Comparison of ENCODE assay signal across 1 cellular context in genomic region chr6:145267076-145267867, GRCh38.
A peak's percentile ranks its signal among the peaks of the same experiment; 100 is the strongest.
TF ChIP-seq lines count a peak whose summit lies in the region.

No MANE protein-coding gene starts in this region.

TF ChIP-seq in HepG2, 621 proteins besides CTCF, POLR2A, EP300 and RAD21 (continued from another document and continues in another):
- TF ChIP-seq, protein P1, sequence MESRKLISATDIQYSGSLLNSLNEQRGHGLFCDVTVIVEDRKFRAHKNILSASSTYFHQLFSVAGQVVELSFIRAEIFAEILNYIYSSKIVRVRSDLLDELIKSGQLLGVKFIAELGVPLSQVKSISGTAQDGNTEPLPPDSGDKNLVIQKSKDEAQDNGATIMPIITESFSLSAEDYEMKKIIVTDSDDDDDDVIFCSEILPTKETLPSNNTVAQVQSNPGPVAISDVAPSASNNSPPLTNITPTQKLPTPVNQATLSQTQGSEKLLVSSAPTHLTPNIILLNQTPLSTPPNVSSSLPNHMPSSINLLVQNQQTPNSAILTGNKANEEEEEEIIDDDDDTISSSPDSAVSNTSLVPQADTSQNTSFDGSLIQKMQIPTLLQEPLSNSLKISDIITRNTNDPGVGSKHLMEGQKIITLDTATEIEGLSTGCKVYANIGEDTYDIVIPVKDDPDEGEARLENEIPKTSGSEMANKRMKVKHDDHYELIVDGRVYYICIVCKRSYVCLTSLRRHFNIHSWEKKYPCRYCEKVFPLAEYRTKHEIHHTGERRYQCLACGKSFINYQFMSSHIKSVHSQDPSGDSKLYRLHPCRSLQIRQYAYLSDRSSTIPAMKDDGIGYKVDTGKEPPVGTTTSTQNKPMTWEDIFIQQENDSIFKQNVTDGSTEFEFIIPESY (CRISPR knock-in tag; IDR thresholded peaks at IDR 0.05): peak; percentile 83
- TF ChIP-seq PCBP2 (optimal IDR thresholded peaks at IDR 0.05; ENCODE audit: low read depth, low read length, poor library complexity, severe bottlenecking) (no peak), SMYD3 (CRISPR knock-in tag; IDR thresholded peaks at IDR 0.05) (peak; percentile 66; the same call in 1 of the 2 replicates), ETV6 (CRISPR knock-in tag; conservative IDR thresholded peaks at IDR 0.05) (0 out of 2 replicates have a peak, but pooled peaks have one; percentile 42), SAP130 (CRISPR knock-in tag; IDR thresholded peaks at IDR 0.05; ENCODE audit: low read depth) (peak; percentile 91), GATAD2A (CRISPR knock-in tag; IDR thresholded peaks at IDR 0.05) (peak; percentile 99), ZBTB21 (CRISPR knock-in tag; IDR thresholded peaks at IDR 0.05) (peak; percentile 61; the same call in 1 of the 2 replicates), NFATC3 (CRISPR knock-in tag; IDR thresholded peaks at IDR 0.05) (no peak), CC2D1A (CRISPR knock-in tag; IDR thresholded peaks at IDR 0.05) (no peak), HOXD1 (CRISPR knock-in tag; IDR thresholded peaks at IDR 0.05) (peak; percentile 95), CREM (IDR thresholded peaks at IDR 0.05) (peak; percentile 97), CREM (CRISPR knock-in tag; IDR thresholded peaks at IDR 0.05) (no peak), CEBPG (CRISPR knock-in tag; IDR thresholded peaks at IDR 0.05) (peak; percentile 87), TARDBP (CRISPR knock-in tag; IDR thresholded peaks at IDR 0.05) (peak; percentile 96; the same call in 1 of the 2 replicates), FOXA1 (IDR thresholded peaks at IDR 0.05) (peak; percentile 98), FOXA1 (CRISPR knock-in tag; IDR thresholded peaks at IDR 0.05) (peak; percentile 99), RFXAP (CRISPR knock-in tag; IDR thresholded peaks at IDR 0.05; ENCODE audit: borderline replicate concordance) (peak; percentile 92), RCOR2 (CRISPR knock-in tag; IDR thresholded peaks at IDR 0.05) (peak; percentile 97), SRF (IDR thresholded peaks at IDR 0.05; ENCODE audit: low read depth, low read length) (peak; percentile 80), EEA1 (CRISPR knock-in tag; IDR thresholded peaks at IDR 0.05; ENCODE audit: borderline replicate concordance) (no peak), ZNF557 (CRISPR knock-in tag; IDR thresholded peaks at IDR 0.05) (peak; percentile 91), ZNF644 (CRISPR knock-in tag; IDR thresholded peaks at IDR 0.05; ENCODE audit: low read depth) (peak; percentile 86), ZNF616 (CRISPR knock-in tag; IDR thresholded peaks at IDR 0.05; ENCODE audit: low read depth) (no peak), AKNA (CRISPR knock-in tag; IDR thresholded peaks at IDR 0.05; ENCODE audit: borderline replicate concordance) (peak; percentile 77; the same call in 1 of the 2 replicates), RXRB (CRISPR knock-in tag; IDR thresholded peaks at IDR 0.05; ENCODE audit: borderline replicate concordance) (peak; percentile 100), SOX13 (IDR thresholded peaks at IDR 0.05) (peak; percentile 99), SOX13 (CRISPR knock-in tag; conservative IDR thresholded peaks at IDR 0.05 in 1 of 2, IDR thresholded peaks at IDR 0.05 in 1 of 2) (peak in 1 of 2 experiments; percentile 98; a peak in 2 of 4 replicates), TCF7 (IDR thresholded peaks at IDR 0.05; ENCODE audit: low read depth) (peak; percentile 97), NCOA1 (CRISPR knock-in tag; IDR thresholded peaks at IDR 0.05) (peak; percentile 98), ZNF414 (CRISPR knock-in tag; IDR thresholded peaks at IDR 0.05) (peak; percentile 88), ZNF768 (CRISPR knock-in tag; IDR thresholded peaks at IDR 0.05) (peak; percentile 99), NCOA2 (CRISPR knock-in tag; IDR thresholded peaks at IDR 0.05) (peak; percentile 100), MTF2 (CRISPR knock-in tag; IDR thresholded peaks at IDR 0.05; ENCODE audit: borderline replicate concordance) (no peak), ZNF564 (CRISPR knock-in tag; IDR thresholded peaks at IDR 0.05) (peak; percentile 73), GATA4 (IDR thresholded peaks at IDR 0.05; ENCODE audit: borderline replicate concordance, low read depth) (peak; percentile 99), GLI4 (CRISPR knock-in tag; IDR thresholded peaks at IDR 0.05; ENCODE audit: borderline replicate concordance) (no peak), ZNF350 (CRISPR knock-in tag; IDR thresholded peaks at IDR 0.05; ENCODE audit: borderline replicate concordance, low read depth) (peak; percentile 94), KAT8 (CRISPR knock-in tag; IDR thresholded peaks at IDR 0.05) (peak; percentile 91)
- TF ChIP-seq, protein P2, sequence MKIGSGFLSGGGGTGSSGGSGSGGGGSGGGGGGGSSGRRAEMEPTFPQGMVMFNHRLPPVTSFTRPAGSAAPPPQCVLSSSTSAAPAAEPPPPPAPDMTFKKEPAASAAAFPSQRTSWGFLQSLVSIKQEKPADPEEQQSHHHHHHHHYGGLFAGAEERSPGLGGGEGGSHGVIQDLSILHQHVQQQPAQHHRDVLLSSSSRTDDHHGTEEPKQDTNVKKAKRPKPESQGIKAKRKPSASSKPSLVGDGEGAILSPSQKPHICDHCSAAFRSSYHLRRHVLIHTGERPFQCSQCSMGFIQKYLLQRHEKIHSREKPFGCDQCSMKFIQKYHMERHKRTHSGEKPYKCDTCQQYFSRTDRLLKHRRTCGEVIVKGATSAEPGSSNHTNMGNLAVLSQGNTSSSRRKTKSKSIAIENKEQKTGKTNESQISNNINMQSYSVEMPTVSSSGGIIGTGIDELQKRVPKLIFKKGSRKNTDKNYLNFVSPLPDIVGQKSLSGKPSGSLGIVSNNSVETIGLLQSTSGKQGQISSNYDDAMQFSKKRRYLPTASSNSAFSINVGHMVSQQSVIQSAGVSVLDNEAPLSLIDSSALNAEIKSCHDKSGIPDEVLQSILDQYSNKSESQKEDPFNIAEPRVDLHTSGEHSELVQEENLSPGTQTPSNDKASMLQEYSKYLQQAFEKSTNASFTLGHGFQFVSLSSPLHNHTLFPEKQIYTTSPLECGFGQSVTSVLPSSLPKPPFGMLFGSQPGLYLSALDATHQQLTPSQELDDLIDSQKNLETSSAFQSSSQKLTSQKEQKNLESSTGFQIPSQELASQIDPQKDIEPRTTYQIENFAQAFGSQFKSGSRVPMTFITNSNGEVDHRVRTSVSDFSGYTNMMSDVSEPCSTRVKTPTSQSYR (CRISPR knock-in tag; IDR thresholded peaks at IDR 0.05; ENCODE audit: borderline replicate concordance): peak; percentile 70; the same call in 1 of the 2 replicates
- TF ChIP-seq, protein P3, sequence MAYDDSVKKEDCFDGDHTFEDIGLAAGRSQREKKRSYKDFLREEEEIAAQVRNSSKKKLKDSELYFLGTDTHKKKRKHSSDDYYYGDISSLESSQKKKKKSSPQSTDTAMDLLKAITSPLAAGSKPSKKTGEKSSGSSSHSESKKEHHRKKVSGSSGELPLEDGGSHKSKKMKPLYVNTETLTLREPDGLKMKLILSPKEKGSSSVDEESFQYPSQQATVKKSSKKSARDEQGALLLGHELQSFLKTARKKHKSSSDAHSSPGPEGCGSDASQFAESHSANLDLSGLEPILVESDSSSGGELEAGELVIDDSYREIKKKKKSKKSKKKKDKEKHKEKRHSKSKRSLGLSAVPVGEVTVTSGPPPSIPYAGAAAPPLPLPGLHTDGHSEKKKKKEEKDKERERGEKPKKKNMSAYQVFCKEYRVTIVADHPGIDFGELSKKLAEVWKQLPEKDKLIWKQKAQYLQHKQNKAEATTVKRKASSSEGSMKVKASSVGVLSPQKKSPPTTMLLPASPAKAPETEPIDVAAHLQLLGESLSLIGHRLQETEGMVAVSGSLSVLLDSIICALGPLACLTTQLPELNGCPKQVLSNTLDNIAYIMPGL (CRISPR knock-in tag; IDR thresholded peaks at IDR 0.05; ENCODE audit: borderline replicate concordance in 1 of 2, low read depth in 1 of 2): peak; percentile 41 to 52; a peak in 2 of 4 replicates
- TF ChIP-seq, protein P4, sequence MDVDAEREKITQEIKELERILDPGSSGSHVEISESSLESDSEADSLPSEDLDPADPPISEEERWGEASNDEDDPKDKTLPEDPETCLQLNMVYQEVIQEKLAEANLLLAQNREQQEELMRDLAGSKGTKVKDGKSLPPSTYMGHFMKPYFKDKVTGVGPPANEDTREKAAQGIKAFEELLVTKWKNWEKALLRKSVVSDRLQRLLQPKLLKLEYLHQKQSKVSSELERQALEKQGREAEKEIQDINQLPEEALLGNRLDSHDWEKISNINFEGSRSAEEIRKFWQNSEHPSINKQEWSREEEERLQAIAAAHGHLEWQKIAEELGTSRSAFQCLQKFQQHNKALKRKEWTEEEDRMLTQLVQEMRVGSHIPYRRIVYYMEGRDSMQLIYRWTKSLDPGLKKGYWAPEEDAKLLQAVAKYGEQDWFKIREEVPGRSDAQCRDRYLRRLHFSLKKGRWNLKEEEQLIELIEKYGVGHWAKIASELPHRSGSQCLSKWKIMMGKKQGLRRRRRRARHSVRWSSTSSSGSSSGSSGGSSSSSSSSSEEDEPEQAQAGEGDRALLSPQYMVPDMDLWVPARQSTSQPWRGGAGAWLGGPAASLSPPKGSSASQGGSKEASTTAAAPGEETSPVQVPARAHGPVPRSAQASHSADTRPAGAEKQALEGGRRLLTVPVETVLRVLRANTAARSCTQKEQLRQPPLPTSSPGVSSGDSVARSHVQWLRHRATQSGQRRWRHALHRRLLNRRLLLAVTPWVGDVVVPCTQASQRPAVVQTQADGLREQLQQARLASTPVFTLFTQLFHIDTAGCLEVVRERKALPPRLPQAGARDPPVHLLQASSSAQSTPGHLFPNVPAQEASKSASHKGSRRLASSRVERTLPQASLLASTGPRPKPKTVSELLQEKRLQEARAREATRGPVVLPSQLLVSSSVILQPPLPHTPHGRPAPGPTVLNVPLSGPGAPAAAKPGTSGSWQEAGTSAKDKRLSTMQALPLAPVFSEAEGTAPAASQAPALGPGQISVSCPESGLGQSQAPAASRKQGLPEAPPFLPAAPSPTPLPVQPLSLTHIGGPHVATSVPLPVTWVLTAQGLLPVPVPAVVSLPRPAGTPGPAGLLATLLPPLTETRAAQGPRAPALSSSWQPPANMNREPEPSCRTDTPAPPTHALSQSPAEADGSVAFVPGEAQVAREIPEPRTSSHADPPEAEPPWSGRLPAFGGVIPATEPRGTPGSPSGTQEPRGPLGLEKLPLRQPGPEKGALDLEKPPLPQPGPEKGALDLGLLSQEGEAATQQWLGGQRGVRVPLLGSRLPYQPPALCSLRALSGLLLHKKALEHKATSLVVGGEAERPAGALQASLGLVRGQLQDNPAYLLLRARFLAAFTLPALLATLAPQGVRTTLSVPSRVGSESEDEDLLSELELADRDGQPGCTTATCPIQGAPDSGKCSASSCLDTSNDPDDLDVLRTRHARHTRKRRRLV (CRISPR knock-in tag; IDR thresholded peaks at IDR 0.05): peak; percentile 88
- TF ChIP-seq, protein P5, sequence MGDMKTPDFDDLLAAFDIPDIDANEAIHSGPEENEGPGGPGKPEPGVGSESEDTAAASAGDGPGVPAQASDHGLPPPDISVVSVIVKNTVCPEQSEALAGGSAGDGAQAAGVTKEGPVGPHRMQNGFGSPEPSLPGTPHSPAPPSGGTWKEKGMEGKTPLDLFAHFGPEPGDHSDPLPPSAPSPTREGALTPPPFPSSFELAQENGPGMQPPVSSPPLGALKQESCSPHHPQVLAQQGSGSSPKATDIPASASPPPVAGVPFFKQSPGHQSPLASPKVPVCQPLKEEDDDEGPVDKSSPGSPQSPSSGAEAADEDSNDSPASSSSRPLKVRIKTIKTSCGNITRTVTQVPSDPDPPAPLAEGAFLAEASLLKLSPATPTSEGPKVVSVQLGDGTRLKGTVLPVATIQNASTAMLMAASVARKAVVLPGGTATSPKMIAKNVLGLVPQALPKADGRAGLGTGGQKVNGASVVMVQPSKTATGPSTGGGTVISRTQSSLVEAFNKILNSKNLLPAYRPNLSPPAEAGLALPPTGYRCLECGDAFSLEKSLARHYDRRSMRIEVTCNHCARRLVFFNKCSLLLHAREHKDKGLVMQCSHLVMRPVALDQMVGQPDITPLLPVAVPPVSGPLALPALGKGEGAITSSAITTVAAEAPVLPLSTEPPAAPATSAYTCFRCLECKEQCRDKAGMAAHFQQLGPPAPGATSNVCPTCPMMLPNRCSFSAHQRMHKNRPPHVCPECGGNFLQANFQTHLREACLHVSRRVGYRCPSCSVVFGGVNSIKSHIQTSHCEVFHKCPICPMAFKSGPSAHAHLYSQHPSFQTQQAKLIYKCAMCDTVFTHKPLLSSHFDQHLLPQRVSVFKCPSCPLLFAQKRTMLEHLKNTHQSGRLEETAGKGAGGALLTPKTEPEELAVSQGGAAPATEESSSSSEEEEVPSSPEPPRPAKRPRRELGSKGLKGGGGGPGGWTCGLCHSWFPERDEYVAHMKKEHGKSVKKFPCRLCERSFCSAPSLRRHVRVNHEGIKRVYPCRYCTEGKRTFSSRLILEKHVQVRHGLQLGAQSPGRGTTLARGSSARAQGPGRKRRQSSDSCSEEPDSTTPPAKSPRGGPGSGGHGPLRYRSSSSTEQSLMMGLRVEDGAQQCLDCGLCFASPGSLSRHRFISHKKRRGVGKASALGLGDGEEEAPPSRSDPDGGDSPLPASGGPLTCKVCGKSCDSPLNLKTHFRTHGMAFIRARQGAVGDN (CRISPR knock-in tag; IDR thresholded peaks at IDR 0.05): peak; percentile 56; the same call in 1 of the 2 replicates
